8 cellular contexts compared by ENCODE assay signal in genomic region chr2:10432315-10433181, GRCh38. TPM values are rescaled to one million over a fixed set of nuclear protein-coding genes. Genes with fewer than 3 reads are reported as not detected.
DNase-seq lines count a peak whose midpoint lies in the region; TF ChIP-seq lines count a peak whose summit lies in the region.

No MANE protein-coding gene starts in this region.

- H3K4me3 ChIP-seq in GM12864 (ENCODE audit: low read depth, low read length) (peak overlapping the region; percentile 52), endocrine pancreas (ENCODE audit: control insufficient read depth, insufficient read depth, low read length) (no peak overlapping the region), ovary (peak overlapping the region; percentile 0)
- H3K4me3 ChIP-seq in Jurkat, Clone E6-1 (ENCODE audit: low read length) = peak overlapping the region; percentile 51

- no peak for TF ChIP-seq CTCF in GM12864 (IDR thresholded peaks at IDR 0.05; ENCODE audit: low read depth, low read length, missing control alignments)
- TF ChIP-seq CTCF in ovary (IDR thresholded peaks at IDR 0.05) = no peak

- H3K4me1 ChIP-seq in endocrine pancreas (ENCODE audit: control insufficient read depth, insufficient read depth, low read length) (no peaks in the 10 kb centered on the region), ovary (ENCODE audit: insufficient read depth) (no peaks in the 10 kb centered on the region)

- peak overlapping the region; percentile 57 for H3K9ac ChIP-seq in endocrine pancreas (ENCODE audit: control insufficient read depth, insufficient read depth, low read length)

- H3K27me3 ChIP-seq in endocrine pancreas (ENCODE audit: control insufficient read depth, insufficient read depth, low read length) = no peaks in the 10 kb centered on the region
- H3K27me3 ChIP-seq in ovary = no peaks in the 10 kb centered on the region

- no peak for TF ChIP-seq POLR2A in ovary (IDR thresholded peaks at IDR 0.05)

- no peak for TF ChIP-seq EP300 in ovary (IDR thresholded peaks at IDR 0.05)

- H3K27ac ChIP-seq in ovary = no peak overlapping the region

- no peak for DNase-seq in GM12864 (ENCODE audit: low read depth)
- DNase-seq in Jurkat, Clone E6-1 (ENCODE audit: low read depth, low spot score) = no peak
- no peak for DNase-seq in ovary
- no peak for DNase-seq in dedifferentiated amniotic fluid mesenchymal stem cell (ENCODE audit: extremely low spot score)
- DNase-seq in HPDE6-E6E7 (ENCODE audit: extremely low spot score) = no peak
- DNase-seq in NCI-H1930 (lab: John Stamatoyannopoulos, UW) = no peak
- DNase-seq in mesenteric fat pad (ENCODE audit: low spot score) = no peak

- 11 to 23% (median 21%) methylated on average over 28 to 49 of the region's 49 CpGs for WGBS in ovary, 3 donors

- no peaks in the 10 kb centered on the region for H3K9me3 ChIP-seq in endocrine pancreas (ENCODE audit: control insufficient read depth, low read length)
- H3K9me3 ChIP-seq in ovary = no peaks in the 10 kb centered on the region

- H3K36me3 ChIP-seq in endocrine pancreas (ENCODE audit: control insufficient read depth, insufficient read depth, low read length) (no peaks in the 10 kb centered on the region), ovary (no peaks in the 10 kb centered on the region)

- intact Hi-C loops in ovary (cut with DNase I) = loop anchor here in 3 of 4 donors (5.0 to 10.0 kb wide), 4 partner anchors 222 to 618 kb away; partner anchors contain the start of gene RRM2 (in 2 of the 3)

RNA-seq across cellular contexts. Expression of gene ODC1, which starts 15.6 kb away (rescaled TPM):
- 187 TPM for polyA plus RNA-seq in Jurkat, Clone E6-1 (2012; ENCODE audit: insufficient read depth, insufficient read length)
- total RNA-seq in ovary (100 to 1,000 TPM in 1 of 7 donors, 10 to 100 TPM in 6; 43.2 to 160 (median 55.7) TPM), mesenteric fat pad (32.8 TPM)
- 100 to 1,000 TPM in 1 of 2 donors, 10 to 100 TPM in 1; 29.1 to 101 TPM for polyA plus RNA-seq in ovary
